In the genomic region with DNA sequence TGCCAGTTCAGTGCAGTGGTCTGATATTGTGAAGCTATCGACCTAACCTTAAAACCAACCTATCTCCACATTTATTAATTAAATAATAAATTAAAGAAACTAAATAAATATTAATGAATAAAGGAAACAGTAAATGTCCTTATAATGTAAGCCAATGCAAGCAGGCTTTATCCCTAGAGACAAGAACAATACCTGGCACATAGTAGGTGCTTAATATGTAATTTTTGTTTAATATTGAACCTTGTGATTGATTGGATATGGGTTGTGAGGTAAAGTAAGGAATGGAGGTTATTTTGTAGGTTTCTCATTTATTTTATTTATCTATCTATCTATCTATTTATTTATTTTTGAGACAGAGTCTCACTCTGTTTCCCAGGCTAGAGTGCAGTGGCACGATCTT, we compare ENCODE assay signal across 1 cellular context.
TF ChIP-seq lines count a peak whose summit lies in the region.

No MANE protein-coding gene starts in this region.

TF ChIP-seq in K562, 482 proteins besides CTCF, POLR2A, EP300 and RAD21:
- TF ChIP-seq SMARCE1 (IDR thresholded peaks at IDR 0.05) (no peak), HMG20B (CRISPR knock-in tag; IDR thresholded peaks at IDR 0.05) (no peak), NFE2 (IDR thresholded peaks at IDR 0.05; ENCODE audit: low read depth) (no peak), ZKSCAN1 (IDR thresholded peaks at IDR 0.05; ENCODE audit: low read depth, low read length) (peak; percentile 91), TGIF2 (CRISPR knock-in tag; IDR thresholded peaks at IDR 0.05) (no peak), U2AF2 (optimal IDR thresholded peaks at IDR 0.05; ENCODE audit: low read depth, low read length) (no peak), JUNB (CRISPR knock-in tag; conservative IDR thresholded peaks at IDR 0.05) (no peak), ZNF263 (CRISPR knock-in tag; IDR thresholded peaks at IDR 0.05; ENCODE audit: borderline replicate concordance) (no peak), LEF1 (IDR thresholded peaks at IDR 0.05) (peak; percentile 14; the same call in 1 of the 2 replicates), ZBED1 (IDR thresholded peaks at IDR 0.05) (no peak)
- TF ChIP-seq, protein P1, sequence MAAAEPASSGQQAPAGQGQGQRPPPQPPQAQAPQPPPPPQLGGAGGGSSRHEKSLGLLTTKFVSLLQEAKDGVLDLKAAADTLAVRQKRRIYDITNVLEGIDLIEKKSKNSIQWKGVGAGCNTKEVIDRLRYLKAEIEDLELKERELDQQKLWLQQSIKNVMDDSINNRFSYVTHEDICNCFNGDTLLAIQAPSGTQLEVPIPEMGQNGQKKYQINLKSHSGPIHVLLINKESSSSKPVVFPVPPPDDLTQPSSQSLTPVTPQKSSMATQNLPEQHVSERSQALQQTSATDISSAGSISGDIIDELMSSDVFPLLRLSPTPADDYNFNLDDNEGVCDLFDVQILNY (CRISPR knock-in tag; IDR thresholded peaks at IDR 0.05) = no peak
- TF ChIP-seq, protein P2, sequence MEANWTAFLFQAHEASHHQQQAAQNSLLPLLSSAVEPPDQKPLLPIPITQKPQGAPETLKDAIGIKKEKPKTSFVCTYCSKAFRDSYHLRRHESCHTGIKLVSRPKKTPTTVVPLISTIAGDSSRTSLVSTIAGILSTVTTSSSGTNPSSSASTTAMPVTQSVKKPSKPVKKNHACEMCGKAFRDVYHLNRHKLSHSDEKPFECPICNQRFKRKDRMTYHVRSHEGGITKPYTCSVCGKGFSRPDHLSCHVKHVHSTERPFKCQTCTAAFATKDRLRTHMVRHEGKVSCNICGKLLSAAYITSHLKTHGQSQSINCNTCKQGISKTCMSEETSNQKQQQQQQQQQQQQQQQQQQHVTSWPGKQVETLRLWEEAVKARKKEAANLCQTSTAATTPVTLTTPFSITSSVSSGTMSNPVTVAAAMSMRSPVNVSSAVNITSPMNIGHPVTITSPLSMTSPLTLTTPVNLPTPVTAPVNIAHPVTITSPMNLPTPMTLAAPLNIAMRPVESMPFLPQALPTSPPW (CRISPR knock-in tag; IDR thresholded peaks at IDR 0.05) = peak; percentile 29; the same call in 1 of the 2 replicates
- TF ChIP-seq, protein P3, sequence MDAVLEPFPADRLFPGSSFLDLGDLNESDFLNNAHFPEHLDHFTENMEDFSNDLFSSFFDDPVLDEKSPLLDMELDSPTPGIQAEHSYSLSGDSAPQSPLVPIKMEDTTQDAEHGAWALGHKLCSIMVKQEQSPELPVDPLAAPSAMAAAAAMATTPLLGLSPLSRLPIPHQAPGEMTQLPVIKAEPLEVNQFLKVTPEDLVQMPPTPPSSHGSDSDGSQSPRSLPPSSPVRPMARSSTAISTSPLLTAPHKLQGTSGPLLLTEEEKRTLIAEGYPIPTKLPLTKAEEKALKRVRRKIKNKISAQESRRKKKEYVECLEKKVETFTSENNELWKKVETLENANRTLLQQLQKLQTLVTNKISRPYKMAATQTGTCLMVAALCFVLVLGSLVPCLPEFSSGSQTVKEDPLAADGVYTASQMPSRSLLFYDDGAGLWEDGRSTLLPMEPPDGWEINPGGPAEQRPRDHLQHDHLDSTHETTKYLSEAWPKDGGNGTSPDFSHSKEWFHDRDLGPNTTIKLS (IDR thresholded peaks at IDR 0.05; ENCODE audit: borderline replicate concordance, low read depth) = no peak
